In genomic region chr12:131007794-131008460, GRCh38 we compare ENCODE assay signal across 21 cellular contexts. TPM values are rescaled to one million over a fixed set of nuclear protein-coding genes. Genes with fewer than 3 reads are reported as not detected.
DNase-seq lines count a peak whose midpoint lies in the region; ATAC-seq and TF ChIP-seq lines count a peak whose summit lies in the region.
"Had no signal": no experiment of that assay in that cellular context is flagged by ENCODE, and none has a peak within 500 bp of the region (broad histone marks: within the 10 kb centered on the region; RNA-seq: fewer than 3 reads in every experiment).

No MANE protein-coding gene starts in this region.

- H3K27me3 ChIP-seq in heart right ventricle (no peaks in the 10 kb centered on the region), gastroesophageal sphincter (no peaks in the 10 kb centered on the region), muscle layer of colon (ENCODE audit: control insufficient read depth in 1 of 2, insufficient read depth in 2 of 2, low read length in 2 of 2) (peaks cover 0 to 4% of the 10 kb centered on the region in 2 donors), transverse colon (no peaks in the 10 kb centered on the region), brain microvascular endothelial cell (replicated peaks) (no peaks in the 10 kb centered on the region)

- in situ Hi-C loops in transverse colon (cut with MboI; ENCODE audit: low pct_ligation_motif_present in 1 of 4, low pct_unique_long_range_greater_than_20kb in 1 of 4, low sequenced_read_pairs in 3 of 4) (no loop called here), brain microvascular endothelial cell (cut with HindIII; ENCODE audit: low pct_ligation_motif_present, low sequenced_read_pairs) (no loop called here)

- no peak for TF ChIP-seq POLR2A in gastroesophageal sphincter (IDR thresholded peaks at IDR 0.05)
- TF ChIP-seq POLR2A in transverse colon (IDR thresholded peaks at IDR 0.05) = no peak

- no peak overlapping the region for H3K9ac ChIP-seq in muscle layer of colon (ENCODE audit: low read length)

- ATAC-seq in heart right ventricle (no peak), left ventricle myocardium superior (no peak), gastroesophageal sphincter (no peak)
- ATAC-seq: GM23338, HCT116 had no signal

- 81 to 85% methylated on average over 10 of the region's 10 CpGs for WGBS in heart right ventricle, 2 donors
- 84 to 96% methylated on average over 8 of the region's 10 CpGs for WGBS in gastroesophageal sphincter (ENCODE audit: low coverage in 1 of 2), 2 donors
- 38 to 80% methylated on average over 1 to 10 of the region's 10 CpGs for WGBS in transverse colon (ENCODE audit: low coverage in 1 of 2), 2 donors

- TF ChIP-seq EP300 in gastroesophageal sphincter (IDR thresholded peaks at IDR 0.05) (no peak), transverse colon (IDR thresholded peaks at IDR 0.05; ENCODE audit: low read depth) (no peak)

- H3K27ac ChIP-seq in heart right ventricle (peak overlapping the region in 9 of 10 donors; percentile 18 to 69 (median 49)), gastroesophageal sphincter (peak overlapping the region in 3 of 4 donors; percentile 54 to 69 (median 59)), muscle layer of colon (ENCODE audit: low read depth, low read length) (peak overlapping the region; percentile 67), transverse colon (peak overlapping the region in 3 of 4 donors; percentile 34 to 76 (median 43)), brain microvascular endothelial cell (no peak overlapping the region)
- H3K27ac ChIP-seq: HL-60 had no signal

- intact Hi-C loops in heart right ventricle (cut with DNase I) (loop anchor here in 4 of 10 donors (2.0 to 5.0 kb wide), 3 partner anchors 47 to 56 kb away; partner anchors contain the start of gene ADGRD1 (in 2 of the 4)), left ventricle myocardium superior (cut with micrococcal nuclease) (no loop called here), transverse colon (cut with DNase I; ENCODE audit: low total_unique reads) (loop anchor here (5.0 kb wide), 1 partner anchor 46 kb away; no protein-coding TSS in a partner anchor)

- TF ChIP-seq CTCF in heart right ventricle (IDR thresholded peaks at IDR 0.05) (no peak), gastroesophageal sphincter (IDR thresholded peaks at IDR 0.05) (no peak), transverse colon (IDR thresholded peaks at IDR 0.05) (no peak), brain microvascular endothelial cell (IDR thresholded peaks at IDR 0.05; ENCODE audit: low read depth, low read length, missing control alignments) (no peak)

- H3K36me3 ChIP-seq in heart right ventricle = peaks cover 0 to 57% (median 3%) of the 10 kb centered on the region in 9 donors
- H3K36me3 ChIP-seq in gastroesophageal sphincter = peaks cover 0 to 50% of the 10 kb centered on the region in 2 donors
- H3K36me3 ChIP-seq in muscle layer of colon (ENCODE audit: insufficient read depth, low read length) = no peaks in the 10 kb centered on the region
- H3K36me3 ChIP-seq in transverse colon = no peaks in the 10 kb centered on the region
- H3K36me3 ChIP-seq in brain microvascular endothelial cell (replicated peaks) = no peaks in the 10 kb centered on the region

- DNase-seq in heart right ventricle (no peak), left ventricle myocardium superior (no peak), transverse colon (no peak), brain microvascular endothelial cell (no peak), NCI-H2107 treated with DMSO at 0.1 percent for 48 hours (lab: John Stamatoyannopoulos, UW; ENCODE audit: unreplicated experiment) (no peak), NCI-H1930 (lab: John Stamatoyannopoulos, UW) (no peak)
- DNase-seq: 8988T; DMS79 treated with DMSO at 0.1 percent for 48 hours; NCI-H187; NCI-H2171; NCI-H446; NCI-H69; NK-92 treated with Interleukin-12 subunit alpha and Interleukin-12 subunit beta, amount 100 ng/mL, for 24 hours; OCI-M1 had no signal

- no peaks in the 10 kb centered on the region for H3K9me3 ChIP-seq in heart right ventricle
- H3K9me3 ChIP-seq in gastroesophageal sphincter = no peaks in the 10 kb centered on the region
- no peaks in the 10 kb centered on the region for H3K9me3 ChIP-seq in muscle layer of colon (ENCODE audit: low read length)
- H3K9me3 ChIP-seq in transverse colon = no peaks in the 10 kb centered on the region

- H3K4me1 ChIP-seq in heart right ventricle = peaks cover 5 to 48% (median 24%) of the 10 kb centered on the region in 9 donors
- peaks cover 0 to 24% (median 9%) of the 10 kb centered on the region in 3 donors for H3K4me1 ChIP-seq in gastroesophageal sphincter
- H3K4me1 ChIP-seq in muscle layer of colon (ENCODE audit: insufficient read depth, low read length) = peaks cover 51% of the 10 kb centered on the region
- peaks cover 0 to 3% (median 0%) of the 10 kb centered on the region in 4 donors for H3K4me1 ChIP-seq in transverse colon

- no peak overlapping the region for H3K4me3 ChIP-seq in heart right ventricle
- no peak overlapping the region for H3K4me3 ChIP-seq in gastroesophageal sphincter
- peak overlapping the region in 1 of 2 donors; percentile 1 for H3K4me3 ChIP-seq in muscle layer of colon (ENCODE audit: low read depth in 1 of 2, low read length in 2 of 2)
- no peak overlapping the region for H3K4me3 ChIP-seq in transverse colon
- H3K4me3 ChIP-seq in brain microvascular endothelial cell (ENCODE audit: low read depth, low read length) = no peak overlapping the region
- H3K4me3 ChIP-seq: GM23338 had no signal

RNA-seq across cellular contexts. Expression of gene ADGRD1, which starts 54.2 kb away (rescaled TPM):
- total RNA-seq in heart right ventricle (100 to 1,000 TPM in 2 of 10 donors, 10 to 100 TPM in 8; 29.7 to 157 (median 72.6) TPM), left ventricle myocardium superior (83.6 TPM), gastroesophageal sphincter (10 to 100 TPM; 19.1 to 43.4 (median 31.3) TPM), transverse colon (10 to 100 TPM in 2 of 4 donors, 1 to 10 TPM in 2; 8.3 to 18.1 (median 12.5) TPM)
- polyA plus RNA-seq in heart right ventricle = 10 to 100 TPM; 16.8 to 35.0 TPM
- total RNA-seq: RPMI7951 had no signal
- polyA plus RNA-seq: CD8-positive, alpha-beta memory T cell; GM23338 had no signal
